In the genomic region with DNA sequence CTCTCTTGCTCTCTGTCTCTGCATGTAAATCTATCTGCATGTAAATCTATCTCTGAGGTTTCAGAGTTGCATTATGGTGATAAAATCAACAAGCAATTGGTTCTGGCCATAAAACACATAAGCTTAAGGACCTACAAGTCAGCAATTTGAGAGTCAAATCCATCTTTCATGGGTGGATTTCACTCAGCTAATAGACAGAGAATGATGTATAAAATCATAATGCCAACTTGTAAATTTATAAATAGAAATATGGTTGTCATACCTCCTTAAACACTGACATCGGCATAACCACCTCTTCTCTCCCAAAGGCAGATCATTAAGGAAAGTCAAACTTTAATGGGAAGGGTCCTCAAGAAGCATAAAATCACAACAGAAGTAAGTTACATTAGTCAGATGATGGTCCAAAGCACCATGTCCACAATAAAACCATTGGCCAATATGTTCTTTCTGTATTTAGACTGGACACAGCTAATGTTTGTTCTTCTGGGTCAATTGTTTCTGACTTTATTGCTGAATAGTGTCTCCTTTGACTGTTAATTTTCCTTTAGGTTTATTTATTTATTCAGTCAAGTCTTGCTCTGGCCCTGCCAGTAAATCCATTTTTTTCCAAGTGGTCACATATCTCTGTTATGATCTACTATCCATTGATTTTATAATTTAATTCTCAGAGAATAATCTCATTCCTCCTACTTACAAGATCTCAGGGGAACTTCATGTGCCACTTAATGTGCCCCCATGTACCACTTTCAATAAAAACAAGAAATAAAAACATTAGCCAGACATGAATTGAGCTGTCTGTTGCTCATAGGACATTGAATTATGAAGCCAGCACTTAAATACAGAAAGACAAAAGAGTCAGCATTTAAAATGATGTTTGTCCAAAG, we compare ENCODE assay signal across 17 cellular contexts.
DNase-seq lines count a peak whose midpoint lies in the region; ATAC-seq, FAIRE-seq and TF ChIP-seq lines count a peak whose summit lies in the region.
"Had no signal": no experiment of that assay in that cellular context is flagged by ENCODE, and none has a peak within 500 bp of the region (broad histone marks: within the 10 kb centered on the region; RNA-seq: fewer than 3 reads in every experiment).

No MANE protein-coding gene starts in this region.

- no peak overlapping the region for H3K27ac Mint-ChIP-seq in stimulated activated memory B cell treated with anti-CD40 and anti-IgM and Interleukin-4, amounts not matched to agents 10 μg/mL and 1 μg/mL and 100 μg/mL, for 72 hours
- H3K27ac Mint-ChIP-seq: CD8-positive, alpha-beta memory T cell; HFFc6 had no signal

- no peaks in the 10 kb centered on the region for H3K36me3 Mint-ChIP-seq in stimulated activated memory B cell treated with anti-CD40 and anti-IgM and Interleukin-4, amounts not matched to agents 10 μg/mL and 1 μg/mL and 100 μg/mL, for 72 hours
- H3K36me3 Mint-ChIP-seq: CD8-positive, alpha-beta memory T cell had no signal

- no peaks in the 10 kb centered on the region for H3K9me3 ChIP-seq in HEK293 (ENCODE audit: control insufficient read depth, insufficient read depth, low read depth, low read length)
- no peaks in the 10 kb centered on the region for H3K9me3 ChIP-seq in smooth muscle cell (replicated peaks; ENCODE audit: low read depth)
- H3K9me3 ChIP-seq: A549, BLaER1, Caco-2, HAP-1 had no signal

- no peak overlapping the region for H3K27ac ChIP-seq in HEK293 (ENCODE audit: extremely low read depth, low read depth, low read length)
- H3K27ac ChIP-seq in smooth muscle cell (ENCODE audit: low read depth) = no peak overlapping the region
- H3K27ac ChIP-seq: A549, BLaER1 had no signal

- peak overlapping the region; percentile 15 for H3K4me2 ChIP-seq in smooth muscle cell
- H3K4me2 ChIP-seq: A549, BLaER1 had no signal

- H3K9me3 Mint-ChIP-seq in stimulated activated memory B cell treated with anti-CD40 and anti-IgM and Interleukin-4, amounts not matched to agents 10 μg/mL and 1 μg/mL and 100 μg/mL, for 72 hours = peaks cover 3% of the 10 kb centered on the region
- H3K9me3 Mint-ChIP-seq: HFFc6 had no signal

- no peak overlapping the region for H3K9ac ChIP-seq in smooth muscle cell (ENCODE audit: low read depth)
- H3K9ac ChIP-seq: BLaER1 had no signal

- H4K20me1 ChIP-seq in smooth muscle cell (ENCODE audit: low read depth) = no peaks in the 10 kb centered on the region
- H4K20me1 ChIP-seq: BLaER1 had no signal

- H3K4me3 Mint-ChIP-seq in stimulated activated memory B cell treated with anti-CD40 and anti-IgM and Interleukin-4, amounts not matched to agents 10 μg/mL and 1 μg/mL and 100 μg/mL, for 72 hours = no peak overlapping the region
- H3K4me3 Mint-ChIP-seq: CD8-positive, alpha-beta memory T cell; HFFc6 had no signal

- TF ChIP-seq CTCF in HEK293 (tag by site-specific recombination; IDR thresholded peaks at IDR 0.05) = no peak
- no peak for TF ChIP-seq CTCF in smooth muscle cell (IDR thresholded peaks at IDR 0.05; ENCODE audit: borderline replicate concordance, insufficient read depth, poor library complexity, severe bottlenecking)

- no peaks in the 10 kb centered on the region for H3K27me3 Mint-ChIP-seq in stimulated activated memory B cell treated with anti-CD40 and anti-IgM and Interleukin-4, amounts not matched to agents 10 μg/mL and 1 μg/mL and 100 μg/mL, for 72 hours
- H3K27me3 Mint-ChIP-seq: CD8-positive, alpha-beta memory T cell had no signal

- no peak overlapping the region for H2AFZ ChIP-seq in smooth muscle cell (ENCODE audit: low read depth)

- no peaks in the 10 kb centered on the region for H3K79me2 ChIP-seq in smooth muscle cell (ENCODE audit: low read depth)

- no peak for FAIRE-seq in GM12891 (lab: Jason Lieb, UNC)
- FAIRE-seq: A549, GM19239, H1 had no signal

- POLR2A ChIA-PET in HEK293 (lab: Yijun Ruan, JAX) = no interaction called here

- TF ChIP-seq POLR2A in GM12891 (IDR thresholded peaks at IDR 0.05; ENCODE audit: low read depth, low read length) = no peak

- 92% methylated on average over 1 of the region's 1 CpG for WGBS in smooth muscle cell (ENCODE audit: low lambda C conversion rate)

- no peaks in the 10 kb centered on the region for H3K36me3 ChIP-seq in HEK293 (ENCODE audit: control insufficient read depth in 2 of 2, insufficient read depth in 1 of 2, low read length in 2 of 2)
- no peaks in the 10 kb centered on the region for H3K36me3 ChIP-seq in smooth muscle cell (ENCODE audit: low read depth)
- H3K36me3 ChIP-seq: BLaER1, HAP-1 had no signal

- DNase-seq in NCI-H526 (lab: John Stamatoyannopoulos, UW) (peak; percentile 69 to 74), smooth muscle cell (lab: John Stamatoyannopoulos, UW; ENCODE audit: unreplicated experiment) (no peak), GM12891 (ENCODE audit: insufficient read length, low spot score) (no peak)
- DNase-seq: Caco-2; CD8-positive, alpha-beta memory T cell; DND-41; GDM1; HFFc6 had no signal

- H3K4me1 ChIP-seq in HEK293 (ENCODE audit: control insufficient read depth, insufficient read depth, low read length) = no peaks in the 10 kb centered on the region
- H3K4me1 ChIP-seq in smooth muscle cell (ENCODE audit: low read depth) = peaks cover 12% of the 10 kb centered on the region
- H3K4me1 ChIP-seq: A549, BLaER1, Caco-2, HAP-1 had no signal

- CTCF ChIA-PET in HEK293 (lab: Yijun Ruan, JAX) = interaction anchor here (1.0 kb wide), 1 partner anchor 111 kb away, joined by 3 read pairs; no protein-coding TSS in a partner anchor

- no peaks in the 10 kb centered on the region for H3K4me1 Mint-ChIP-seq in stimulated activated memory B cell treated with anti-CD40 and anti-IgM and Interleukin-4, amounts not matched to agents 10 μg/mL and 1 μg/mL and 100 μg/mL, for 72 hours
- H3K4me1 Mint-ChIP-seq: CD8-positive, alpha-beta memory T cell had no signal

- H3K4me3 ChIP-seq in HEK293 (ENCODE audit: low read depth, low read length) (no peak overlapping the region), smooth muscle cell (no peak overlapping the region)
- H3K4me3 ChIP-seq: A549, BLaER1, HAP-1 had no signal

- H3F3A ChIP-seq in smooth muscle cell (ENCODE audit: low read depth) = peaks cover 4% of the 10 kb centered on the region

- H3K27me3 ChIP-seq in smooth muscle cell (ENCODE audit: low read depth) = no peaks in the 10 kb centered on the region
- H3K27me3 ChIP-seq: BLaER1 had no signal

- ATAC-seq in SK-N-SH treated with all-trans-retinoic acid at 6 μM for 48 hours = peak; percentile 82
- no peak for ATAC-seq in HG03280 (IDR thresholded peaks at IDR 0.05; ENCODE audit: unreplicated experiment)
- no peak for ATAC-seq in stimulated activated memory B cell treated with anti-CD40 and anti-IgM and Interleukin-4, amounts not matched to agents 10 μg/mL and 1 μg/mL and 100 μg/mL, for 72 hours
- ATAC-seq: A549 had no signal

TF ChIP-seq in HEK293, 187 proteins besides CTCF, POLR2A, EP300 and RAD21:
- TF ChIP-seq WT1 (tag by site-specific recombination; IDR thresholded peaks at IDR 0.05) (peak; percentile 40; the same call in 1 of the 2 replicates), ZNF223 (tag by site-specific recombination; IDR thresholded peaks at IDR 0.05) (no peak)
- TF ChIP-seq, protein P1, sequence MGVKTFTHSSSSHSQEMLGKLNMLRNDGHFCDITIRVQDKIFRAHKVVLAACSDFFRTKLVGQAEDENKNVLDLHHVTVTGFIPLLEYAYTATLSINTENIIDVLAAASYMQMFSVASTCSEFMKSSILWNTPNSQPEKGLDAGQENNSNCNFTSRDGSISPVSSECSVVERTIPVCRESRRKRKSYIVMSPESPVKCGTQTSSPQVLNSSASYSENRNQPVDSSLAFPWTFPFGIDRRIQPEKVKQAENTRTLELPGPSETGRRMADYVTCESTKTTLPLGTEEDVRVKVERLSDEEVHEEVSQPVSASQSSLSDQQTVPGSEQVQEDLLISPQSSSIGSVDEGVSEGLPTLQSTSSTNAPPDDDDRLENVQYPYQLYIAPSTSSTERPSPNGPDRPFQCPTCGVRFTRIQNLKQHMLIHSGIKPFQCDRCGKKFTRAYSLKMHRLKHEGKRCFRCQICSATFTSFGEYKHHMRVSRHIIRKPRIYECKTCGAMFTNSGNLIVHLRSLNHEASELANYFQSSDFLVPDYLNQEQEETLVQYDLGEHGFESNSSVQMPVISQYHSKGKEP (tag by site-specific recombination; IDR thresholded peaks at IDR 0.05) = 0 out of 2 replicates have a peak, but pooled peaks have one; percentile 17
TF ChIP-seq in HEK293: peak in this region for 2.

TF ChIP-seq in SK-N-SH treated with all-trans-retinoic acid at 6 μM for 48 hours, 23 proteins besides CTCF, POLR2A, EP300 and RAD21 (continues in another document):
- TF ChIP-seq TOX (CRISPR knock-in tag; IDR thresholded peaks at IDR 0.05; ENCODE audit: borderline replicate concordance) = peak; percentile 40; the same call in 1 of the 2 replicates
- TF ChIP-seq TCF4 (CRISPR knock-in tag; IDR thresholded peaks at IDR 0.05; ENCODE audit: borderline replicate concordance) = peak; percentile 81; the same call in 1 of the 2 replicates
- no peak for TF ChIP-seq RARB (CRISPR knock-in tag; IDR thresholded peaks at IDR 0.05)
- TF ChIP-seq ZFP30 (CRISPR knock-in tag; IDR thresholded peaks at IDR 0.05) = no peak

TF ChIP-seq in GM12891, 5 proteins besides CTCF, POLR2A, EP300 and RAD21:
- no peak for TF ChIP-seq POLR2AphosphoS5 (IDR thresholded peaks at IDR 0.05; ENCODE audit: low read depth, low read length)

Comparison
In these comparisons a context has a peak if more than half of its experiments do, and no peak if none do; other contexts are left out.
1. DNase-seq: peak in NCI-H526 (2 of 2); none in smooth muscle cell (single experiment) and GM12891 (single experiment).